Comparison of ENCODE assay signal across 22 cellular contexts in the genomic region with DNA sequence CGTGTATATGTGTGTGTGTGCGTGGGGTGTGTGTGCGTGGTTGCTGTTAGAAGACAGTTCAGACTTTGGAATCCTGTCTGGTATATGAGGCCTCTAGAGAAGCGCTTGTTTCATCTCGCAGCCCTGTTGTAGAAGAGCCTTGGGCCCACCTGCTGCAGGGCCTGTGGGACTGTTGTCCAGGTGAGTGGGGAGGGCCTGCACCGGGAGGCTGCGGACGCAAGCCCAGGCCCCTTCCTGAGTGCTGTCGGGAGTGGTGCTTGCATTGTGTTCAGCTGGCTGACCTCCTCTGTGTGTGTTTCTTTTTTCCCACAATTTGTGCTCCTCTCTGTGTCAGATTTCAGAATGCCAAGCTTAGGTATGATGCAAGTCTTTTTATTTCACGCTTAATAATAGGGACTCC.
"Had no signal": no experiment of that assay in that cellular context is flagged by ENCODE, and none has a peak within 500 bp of the region (broad histone marks: within the 10 kb centered on the region; RNA-seq: fewer than 3 reads in every experiment).

No MANE protein-coding gene starts in this region.

- H3K27ac ChIP-seq: adrenal gland, breast epithelium, Peyer's patch, RWPE1, SJSA1 had no signal

- ATAC-seq: activated CD4-positive, CD25-positive, alpha-beta regulatory T cell treated with anti-CD3 and anti-CD28 coated beads, Interleukin-2, amount 50 U/mL, for 24 hours; activated CD8-positive, alpha-beta T cell treated with anti-CD3 and anti-CD28 coated beads for 36 hours; activated T-cell treated with anti-CD3 and anti-CD28 coated beads, Interleukin-2, amount 50 U/mL, for 72 hours had no signal

- H3K36me3 ChIP-seq: breast epithelium, SJSA1 had no signal

- H3K27me3 ChIP-seq: adrenal gland, breast epithelium, Peyer's patch, SJSA1 had no signal

- H3K27me3 Mint-ChIP-seq: activated CD8-positive, alpha-beta T cell treated with anti-CD3 and anti-CD28 coated beads for 36 hours; activated naive CD8-positive, alpha-beta T cell treated with anti-CD3 and anti-CD28 coated beads, Interleukin-2, amount 10 ng/mL, durations not matched to agents 7 days and 5 days had no signal

- H3K4me1 ChIP-seq: adrenal gland, breast epithelium, SJSA1 had no signal

- H3K9me3 Mint-ChIP-seq: activated CD8-positive, alpha-beta T cell treated with anti-CD3 and anti-CD28 coated beads for 36 hours; activated naive CD8-positive, alpha-beta T cell treated with anti-CD3 and anti-CD28 coated beads, Interleukin-2, amount 10 ng/mL, durations not matched to agents 7 days and 5 days; activated T-cell treated with anti-CD3 and anti-CD28 coated beads, Interleukin-2, amount 50 U/mL, for 72 hours had no signal

- H3K27ac Mint-ChIP-seq: activated CD8-positive, alpha-beta T cell treated with anti-CD3 and anti-CD28 coated beads for 36 hours; activated naive CD8-positive, alpha-beta T cell treated with anti-CD3 and anti-CD28 coated beads, Interleukin-2, amount 10 ng/mL, durations not matched to agents 7 days and 5 days; activated T-cell treated with anti-CD3 and anti-CD28 coated beads, Interleukin-2, amount 50 U/mL, for 72 hours had no signal

- DNase-seq: activated CD4-positive, alpha-beta T cell treated with anti-CD3 and anti-CD28 coated beads for 4 hours; activated CD8-positive, alpha-beta memory T cell treated with anti-CD3 and anti-CD28 coated beads, Interleukin-2, amount 50 U/mL, for 4 hours; activated CD8-positive, alpha-beta T cell treated with anti-CD3 and anti-CD28 coated beads for 36 hours; activated naive CD4-positive, alpha-beta T cell treated with anti-CD3 and anti-CD28 coated beads, Interleukin-2, amount 50 U/mL, for 16 hours; activated naive CD8-positive, alpha-beta T cell treated with anti-CD3 and anti-CD28 coated beads, Interleukin-2, amount 10 ng/mL, durations not matched to agents 7 days and 5 days; activated T-cell treated with anti-CD3 and anti-CD28 coated beads, Interleukin-2, amount 50 U/mL, for 72 hours; adrenal gland; anterior cingulate cortex; caudate nucleus; KBM-7; NCI-H1048; NCI-H146; NCI-H187 treated with DMSO at 0.1 percent for 48 hours; NCI-H2081 treated with DMSO at 0.1 percent for 48 hours; NCI-H510A treated with DMSO at 0.1 percent for 48 hours; SHP77; SW 1271 had no signal

- H3K4me3 Mint-ChIP-seq: activated CD8-positive, alpha-beta T cell treated with anti-CD3 and anti-CD28 coated beads for 36 hours; activated naive CD8-positive, alpha-beta T cell treated with anti-CD3 and anti-CD28 coated beads, Interleukin-2, amount 10 ng/mL, durations not matched to agents 7 days and 5 days; activated T-cell treated with anti-CD3 and anti-CD28 coated beads, Interleukin-2, amount 50 U/mL, for 72 hours had no signal

- H3K4me3 ChIP-seq: adrenal gland, breast epithelium, Peyer's patch, SJSA1 had no signal

- H3K9me3 ChIP-seq: adrenal gland, breast epithelium, Peyer's patch, SJSA1 had no signal

- H3K4me1 Mint-ChIP-seq: activated naive CD8-positive, alpha-beta T cell treated with anti-CD3 and anti-CD28 coated beads, Interleukin-2, amount 10 ng/mL, durations not matched to agents 7 days and 5 days had no signal
